ENCODE assay signal across 1 cellular context in genomic region chr5:127875235-127876021, GRCh38.
TF ChIP-seq lines count a peak whose summit lies in the region.

No MANE protein-coding gene starts in this region.

TF ChIP-seq in A549, 52 proteins besides CTCF, POLR2A, EP300 and RAD21 (continued from another document):
- TF ChIP-seq E2F6 (IDR thresholded peaks at IDR 0.05; ENCODE audit: borderline replicate concordance, low read depth): no peak
- peak; percentile 65; the same call in 1 of the 2 replicates for TF ChIP-seq PBX3 (IDR thresholded peaks at IDR 0.05)
- no peak for TF ChIP-seq RNF2 (IDR thresholded peaks at IDR 0.05; ENCODE audit: borderline replicate concordance, low read depth)
- TF ChIP-seq ATOH8 (CRISPR knock-in tag; IDR thresholded peaks at IDR 0.05; ENCODE audit: low read depth): no peak
- no peak for TF ChIP-seq ZNF302 (CRISPR knock-in tag; IDR thresholded peaks at IDR 0.05)
- no peak; the same call in 1 of the 2 replicates for TF ChIP-seq FOSL2 (IDR thresholded peaks at IDR 0.05)
- 0 out of 2 replicates have a peak, but pooled peaks have one; percentile 18 for TF ChIP-seq FOSL2 (CRISPR knock-in tag; IDR thresholded peaks at IDR 0.05)
- TF ChIP-seq NR3C1 (IDR thresholded peaks at IDR 0.05): no peak
- no peak for TF ChIP-seq CBX2 (IDR thresholded peaks at IDR 0.05; ENCODE audit: borderline replicate concordance, low read depth)
- no peak for TF ChIP-seq PHF8 (IDR thresholded peaks at IDR 0.05; ENCODE audit: borderline replicate concordance, low read depth)
- TF ChIP-seq POLR2AphosphoS2 (conservative IDR thresholded peaks at IDR 0.05; ENCODE audit: low read length): no peak
- no peak for TF ChIP-seq KDM5A (IDR thresholded peaks at IDR 0.05)
